Comparison of ENCODE assay signal across 13 cellular contexts in genomic region chr7:137874390-137874789, GRCh38. TPM values are rescaled to one million over a fixed set of nuclear protein-coding genes. Genes with fewer than 3 reads are reported as not detected.
DNase-seq lines count a peak whose midpoint lies in the region; ATAC-seq lines count a peak whose summit lies in the region.
"Had no signal": no experiment of that assay in that cellular context is flagged by ENCODE, and none has a peak within 500 bp of the region (broad histone marks: within the 10 kb centered on the region; RNA-seq: fewer than 3 reads in every experiment).

No MANE protein-coding gene starts in this region.

- H3K4me3 Mint-ChIP-seq in activated T-cell treated with anti-CD3 and anti-CD28 coated beads, Interleukin-2, amount 50 U/mL, for 72 hours: no peak overlapping the region
- H3K4me3 Mint-ChIP-seq: CD14-positive monocyte had no signal

- peak overlapping the region; percentile 11 for H3K27ac Mint-ChIP-seq in activated T-cell treated with anti-CD3 and anti-CD28 coated beads, Interleukin-2, amount 50 U/mL, for 72 hours

- H3K9me3 Mint-ChIP-seq in activated T-cell treated with anti-CD3 and anti-CD28 coated beads, Interleukin-2, amount 50 U/mL, for 72 hours: peaks cover 0 to 2% of the 10 kb centered on the region in 2 donors

- peaks cover 7 to 11% of the 10 kb centered on the region in 2 donors for H3K36me3 Mint-ChIP-seq in activated T-cell treated with anti-CD3 and anti-CD28 coated beads, Interleukin-2, amount 50 U/mL, for 72 hours (ENCODE audit: insufficient read depth in 2 of 2)

- ATAC-seq in activated T-cell treated with anti-CD3 and anti-CD28 coated beads, Interleukin-2, amount 50 U/mL, for 72 hours (replicated peaks in 1 of 2): no peak

- no peaks in the 10 kb centered on the region for H3K27me3 Mint-ChIP-seq in activated T-cell treated with anti-CD3 and anti-CD28 coated beads, Interleukin-2, amount 50 U/mL, for 72 hours (ENCODE audit: low read depth)

- DNase-seq in activated T-cell treated with anti-CD3 and anti-CD28 coated beads, Interleukin-2, amount 50 U/mL, for 72 hours: no peak
- DNase-seq in activated T-cell treated with anti-CD3 and anti-CD28 coated beads, Interleukin-2, amount 50 U/mL, for 1 hour: no peak
- DNase-seq in amniotic stem cell (lab: John Stamatoyannopoulos, UW) (peak; percentile 83), hepatic stellate cell (ENCODE audit: low spot score) (peak; percentile 66), stromal cell of bone marrow (ENCODE audit: low read depth) (peak; percentile 98), HPDE6-E6E7 (ENCODE audit: extremely low spot score) (no peak), mucosa of gallbladder (ENCODE audit: low spot score) (no peak), D341Med (ENCODE audit: low spot score) (no peak)
- DNase-seq: activated effector memory CD4-positive, alpha-beta T cell treated with anti-CD3 and anti-CD28 coated beads, Interleukin-2, amount 50 U/mL, for 16 hours; effector memory CD4-positive, alpha-beta T cell; left cardiac atrium; small intestine had no signal

- H3K4me1 Mint-ChIP-seq in activated T-cell treated with anti-CD3 and anti-CD28 coated beads, Interleukin-2, amount 50 U/mL, for 72 hours (ENCODE audit: low read depth): peaks cover 34% of the 10 kb centered on the region
- H3K4me1 Mint-ChIP-seq: CD14-positive monocyte had no signal

RNA-seq across cellular contexts. Expression of gene DGKI, which starts 27.6 kb away (rescaled TPM):
- total RNA-seq in activated T-cell treated with anti-CD3 and anti-CD28 coated beads, Interleukin-2, amount 50 U/mL, for 72 hours: 10 to 100 TPM; 17.8 to 18.2 TPM
- total RNA-seq in mucosa of gallbladder: 3.1 TPM

Comparison
In these comparisons a context has a peak if more than half of its experiments do, and no peak if none do; other contexts are left out.
1. DNase-seq: peak in amniotic stem cell (single experiment), hepatic stellate cell (single experiment) and stromal cell of bone marrow (single experiment); none in activated T-cell treated with anti-CD3 and anti-CD28 coated beads, Interleukin-2, amount 50 U/mL, for 72 hours (0 of 2), activated T-cell treated with anti-CD3 and anti-CD28 coated beads, Interleukin-2, amount 50 U/mL, for 1 hour (single experiment), HPDE6-E6E7 (single experiment), mucosa of gallbladder (single experiment) and D341Med (single experiment).